11 cellular contexts compared by ENCODE assay signal in the genomic region with DNA sequence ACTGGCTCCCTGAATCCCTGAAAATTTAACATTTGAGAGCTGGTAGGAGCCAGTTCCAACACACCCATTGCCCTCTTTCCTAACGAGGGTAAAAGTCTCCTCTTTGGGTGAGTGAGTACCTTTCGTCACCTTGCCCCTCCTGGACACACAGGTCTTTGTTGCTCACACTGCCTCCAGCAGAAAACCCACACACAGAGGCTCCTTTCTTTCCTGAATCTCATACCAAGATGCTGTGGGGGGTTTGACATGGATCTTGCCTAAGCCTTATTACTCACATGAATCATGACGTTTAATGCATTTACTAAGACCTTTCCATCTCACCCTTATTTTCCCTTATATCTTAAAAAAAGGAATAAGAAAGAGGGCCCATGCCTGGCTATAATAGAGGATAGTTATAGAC. TPM values are rescaled to one million over a fixed set of nuclear protein-coding genes. Genes with fewer than 3 reads are reported as not detected.
A peak's percentile ranks its signal among the peaks of the same experiment; 100 is the strongest.
DNase-seq lines count a peak whose midpoint lies in the region; ATAC-seq and TF ChIP-seq lines count a peak whose summit lies in the region.
"Had no signal": no experiment of that assay in that cellular context is flagged by ENCODE, and none has a peak within 500 bp of the region (broad histone marks: within the 10 kb centered on the region; RNA-seq: fewer than 3 reads in every experiment).

No MANE protein-coding gene starts in this region.

- H3K9ac ChIP-seq in smooth muscle cell (ENCODE audit: low read depth) = no peak overlapping the region

- DNase-seq in HPDE6-E6E7 (ENCODE audit: extremely low spot score) = peak; percentile 37
- DNase-seq in cardiac fibroblast (ENCODE audit: low read depth in 2 of 2) = peak; percentile 72 to 75
- DNase-seq in left lung = no peak
- DNase-seq in smooth muscle cell (lab: John Stamatoyannopoulos, UW; ENCODE audit: unreplicated experiment) = no peak
- no peak for DNase-seq in effector CD8-positive, alpha-beta T cell (lab: John Stamatoyannopoulos, UW)
- DNase-seq in mucosa of gallbladder (ENCODE audit: low spot score) = no peak
- DNase-seq: activated gamma-delta T cell treated with Interleukin-2 at 50 U/mL for 16 hours, NCI-H2227 treated with DMSO at 0.1 percent for 48 hours, SIG-M5 had no signal

- H3K27ac ChIP-seq in left lung (peak overlapping the region in 1 of 2 donors; percentile 76), smooth muscle cell (ENCODE audit: low read depth) (peak overlapping the region; percentile 80)

- peak; percentile 6 for ATAC-seq in left lung
- no peak for ATAC-seq in HG02642 (IDR thresholded peaks at IDR 0.05; ENCODE audit: poor library complexity, unreplicated experiment)
- no peak for ATAC-seq in HG03039 (IDR thresholded peaks at IDR 0.05; ENCODE audit: unreplicated experiment)

- intact Hi-C loops in left lung (cut with DNase I) = no loop called here

- H3K36me3 ChIP-seq in left lung (no peaks in the 10 kb centered on the region), smooth muscle cell (ENCODE audit: low read depth) (no peaks in the 10 kb centered on the region)

- no peaks in the 10 kb centered on the region for H3K9me3 ChIP-seq in left lung
- no peaks in the 10 kb centered on the region for H3K9me3 ChIP-seq in smooth muscle cell (replicated peaks; ENCODE audit: low read depth)

- peaks cover 13% of the 10 kb centered on the region for H4K20me1 ChIP-seq in smooth muscle cell (ENCODE audit: low read depth)

- peaks cover 5 to 10% of the 10 kb centered on the region in 2 donors for H3K4me1 ChIP-seq in left lung
- H3K4me1 ChIP-seq in smooth muscle cell (ENCODE audit: low read depth) = peaks cover 32% of the 10 kb centered on the region

- H3K4me3 ChIP-seq in cardiac fibroblast (replicated peaks in 1 of 2; ENCODE audit: low read depth in 2 of 2, low read length in 2 of 2) = no peak overlapping the region
- H3K4me3 ChIP-seq in left lung = no peak overlapping the region
- no peak overlapping the region for H3K4me3 ChIP-seq in smooth muscle cell

- no peaks in the 10 kb centered on the region for H3K27me3 ChIP-seq in left lung
- H3K27me3 ChIP-seq in smooth muscle cell (ENCODE audit: low read depth) = no peaks in the 10 kb centered on the region

- peak overlapping the region; percentile 53 for H3K4me2 ChIP-seq in smooth muscle cell

- WGBS in smooth muscle cell (ENCODE audit: low lambda C conversion rate) = 45% methylated on average over 3 of the region's 3 CpGs

- peaks cover 89% of the 10 kb centered on the region for H3K79me2 ChIP-seq in smooth muscle cell (ENCODE audit: low read depth)

- no peak overlapping the region for H2AFZ ChIP-seq in smooth muscle cell (ENCODE audit: low read depth)

- TF ChIP-seq CTCF in cardiac fibroblast (IDR thresholded peaks at IDR 0.05; ENCODE audit: low read depth, low read length) (no peak), left lung (IDR thresholded peaks at IDR 0.05) (no peak), smooth muscle cell (IDR thresholded peaks at IDR 0.05; ENCODE audit: borderline replicate concordance, insufficient read depth, poor library complexity, severe bottlenecking) (no peak)

- H3F3A ChIP-seq in smooth muscle cell (ENCODE audit: low read depth) = peaks cover 9% of the 10 kb centered on the region

RNA-seq across cellular contexts. Expression of gene PARVA, which starts 53.0 kb away (rescaled TPM):
- total RNA-seq in left lung = 10 to 100 TPM; 70.2 to 85.1 TPM
- 73.9 and 78.6 TPM in 2 replicates for total RNA-seq in smooth muscle cell
- 85.4 and 99.4 TPM in 2 replicates for polyA plus RNA-seq in smooth muscle cell
- total RNA-seq in mucosa of gallbladder = 105 TPM

Comparison
In these comparisons a context has a peak if more than half of its experiments do, and no peak if none do; other contexts are left out.
1. DNase-seq: peak in HPDE6-E6E7 (single experiment) and cardiac fibroblast (2 of 2); none in left lung (0 of 2), smooth muscle cell (single experiment), effector CD8-positive, alpha-beta T cell (single experiment) and mucosa of gallbladder (single experiment).